Comparison of ENCODE assay signal across 8 cellular contexts in genomic region chr11:13462311-13462927, GRCh38. TPM values are rescaled to one million over a fixed set of nuclear protein-coding genes. Genes with fewer than 3 reads are reported as not detected.
A peak's percentile ranks its signal among the peaks of the same experiment; 100 is the strongest.
DNase-seq lines count a peak whose midpoint lies in the region; ATAC-seq and TF ChIP-seq lines count a peak whose summit lies in the region.

No MANE protein-coding gene starts in this region.

- peak overlapping the region; percentile 90 for H3K9ac ChIP-seq in endodermal cell (ENCODE audit: extremely low read depth, low read length, poor library complexity, severe bottlenecking)

- peak overlapping the region; percentile 88 for H3K4me3 ChIP-seq in AG10803 (ENCODE audit: low read length)
- peak overlapping the region; percentile 93 for H3K4me3 ChIP-seq in endodermal cell (ENCODE audit: low read length)

- peak; percentile 29 for ATAC-seq in GM18868 (IDR thresholded peaks at IDR 0.05; ENCODE audit: unreplicated experiment)
- peak; percentile 44 for ATAC-seq in HG03108 (IDR thresholded peaks at IDR 0.05; ENCODE audit: unreplicated experiment)

- DNase-seq in AG10803 (ENCODE audit: low read depth) (peak; percentile 18), NCI-H510A (lab: John Stamatoyannopoulos, UW) (peak; percentile 12), endodermal cell (peak; percentile 91), mucosa of gallbladder (ENCODE audit: low spot score) (peak; percentile 35)
- DNase-seq in activated CD8-positive, alpha-beta memory T cell treated with anti-CD3 and anti-CD28 coated beads for 24 hours: peak; percentile 84
- peak; percentile 21 to 26 for DNase-seq in stimulated activated CD8-positive, alpha-beta memory T cell treated with anti-CD3 and anti-CD28 coated beads, Interleukin-7, amount 100 ng/mL, for 1 hour (ENCODE audit: low read depth in 2 of 2)

- TF ChIP-seq CTCF in AG10803 (conservative IDR thresholded peaks at IDR 0.05; ENCODE audit: low read length): peak; percentile 3; the same call in 1 of the 2 replicates
- no peak for TF ChIP-seq CTCF in endodermal cell (conservative IDR thresholded peaks at IDR 0.05)

- peak overlapping the region; percentile 95 for H3K27ac Mint-ChIP-seq in endodermal cell

- H3K36me3 Mint-ChIP-seq in endodermal cell (ENCODE audit: low read depth): peaks cover 10% of the 10 kb centered on the region

- H3K4me3 Mint-ChIP-seq in endodermal cell: peak overlapping the region; percentile 98

- H3K27ac ChIP-seq in endodermal cell (ENCODE audit: low read depth, low read length): peak overlapping the region; percentile 74

- H3K9me3 Mint-ChIP-seq in endodermal cell: no peaks in the 10 kb centered on the region

- H3K4me1 Mint-ChIP-seq in endodermal cell: peaks cover 16% of the 10 kb centered on the region

- no peaks in the 10 kb centered on the region for H3K36me3 ChIP-seq in endodermal cell (ENCODE audit: control insufficient read depth, insufficient read depth, low read length)

- no peaks in the 10 kb centered on the region for H3K27me3 ChIP-seq in endodermal cell (ENCODE audit: control insufficient read depth, insufficient read depth, low read length, poor library complexity, severe bottlenecking)

- WGBS in endodermal cell (ENCODE audit: insufficient coverage in 1 of 2, insufficient read length in 1 of 2), 2 experiments: 4% methylated on average over 18 to 20 of the region's 20 CpGs

- H3K9me3 ChIP-seq in endodermal cell (ENCODE audit: control insufficient read depth, low read length): no peaks in the 10 kb centered on the region

- H3K27me3 Mint-ChIP-seq in endodermal cell (ENCODE audit: insufficient read depth): no peaks in the 10 kb centered on the region

- peaks cover 5% of the 10 kb centered on the region for H3K4me1 ChIP-seq in endodermal cell (ENCODE audit: control insufficient read depth, insufficient read depth, low read length)

RNA-seq across cellular contexts. Expression of gene BTBD10, which starts 0.6 kb away (rescaled TPM):
- total RNA-seq in endodermal cell (10 to 100 TPM; 30.0 to 30.8 TPM), mucosa of gallbladder (24.6 TPM)
- 36.1 TPM for polyA plus RNA-seq in endodermal cell (2013, experiment 1 of 2)
- polyA plus RNA-seq in endodermal cell (2013, experiment 2 of 2): 33.9 TPM

RNA-seq across cellular contexts. Expression of gene PTH, which starts 33.4 kb away (rescaled TPM):
- total RNA-seq in endodermal cell: not detected
- polyA plus RNA-seq in endodermal cell (2013, experiment 1 of 2): not detected
- not detected for polyA plus RNA-seq in endodermal cell (2013, experiment 2 of 2)
- total RNA-seq in mucosa of gallbladder: not detected

Comparison
In these comparisons a context has a peak if more than half of its experiments do, and no peak if none do; other contexts are left out.
1. Peak in every context shown above with its lines: DNase-seq, ATAC-seq, H3K4me3 ChIP-seq and H3K27ac ChIP-seq.
2. DNase-seq: peak in every context shown above with its lines; median percentile 91 in endodermal cell; 84 in activated CD8-positive, alpha-beta memory T cell treated with anti-CD3 and anti-CD28 coated beads for 24 hours; 35 in mucosa of gallbladder; 24 in stimulated activated CD8-positive, alpha-beta memory T cell treated with anti-CD3 and anti-CD28 coated beads, Interleukin-7, amount 100 ng/mL, for 1 hour; 18 in AG10803; 12 in NCI-H510A.